8 cellular contexts compared by ENCODE assay signal in genomic region chr3:50674349-50675178, GRCh38. TPM values are rescaled to one million over a fixed set of nuclear protein-coding genes. Genes with fewer than 3 reads are reported as not detected.
DNase-seq lines count a peak whose midpoint lies in the region; ATAC-seq and TF ChIP-seq lines count a peak whose summit lies in the region.

TSS of gene DOCK3 (plus strand) at chr3:50674927. CDS start at chr3:50675264, 337 bp downstream.

- H3K4me1 Mint-ChIP-seq in activated CD4-positive, alpha-beta memory T cell treated with anti-CD3 and anti-CD28 coated beads, Interleukin-2, amount 10 ng/mL, durations not matched to agents 7 days and 5 days, result peaks cover 13% of the 10 kb centered on the region

- no peaks in the 10 kb centered on the region for H3K9me3 Mint-ChIP-seq in activated CD4-positive, alpha-beta memory T cell treated with anti-CD3 and anti-CD28 coated beads, Interleukin-2, amount 10 ng/mL, durations not matched to agents 7 days and 5 days

- H3K27ac Mint-ChIP-seq in activated CD4-positive, alpha-beta memory T cell treated with anti-CD3 and anti-CD28 coated beads, Interleukin-2, amount 10 ng/mL, durations not matched to agents 7 days and 5 days, result no peak within 1 kb of the TSS

- no peak for ATAC-seq in GM18861 (IDR thresholded peaks at IDR 0.05; ENCODE audit: unreplicated experiment)

- POLR2A ChIA-PET in activated CD4-positive, alpha-beta memory T cell treated with anti-CD3 and anti-CD28 coated beads, Interleukin-2, amount 10 ng/mL, durations not matched to agents 7 days and 5 days (lab: Charles Lee), result interaction anchor here (0.7 to 1.7 kb wide), 4 partner anchors 12 to 61 kb away, joined by 3 to 5 read pairs (median 4); no protein-coding TSS in a partner anchor

- no peak within 1 kb of the TSS for H3K4me3 ChIP-seq in NB4 (ENCODE audit: low read depth, low read length)

- CTCF ChIA-PET in activated CD4-positive, alpha-beta memory T cell treated with anti-CD3 and anti-CD28 coated beads, Interleukin-2, amount 10 ng/mL, durations not matched to agents 7 days and 5 days (lab: Charles Lee), result interaction anchor here (0.5 to 1.7 kb wide), 4 partner anchors 8 to 363 kb away, joined by 3 to 6 read pairs (median 3); no protein-coding TSS in a partner anchor

- TF ChIP-seq POLR2A in NB4 (IDR thresholded peaks at IDR 0.05; ENCODE audit: extremely low read depth, insufficient read length), result no peak

- H3K36me3 Mint-ChIP-seq in activated CD4-positive, alpha-beta memory T cell treated with anti-CD3 and anti-CD28 coated beads, Interleukin-2, amount 10 ng/mL, durations not matched to agents 7 days and 5 days (ENCODE audit: low read depth), result no peaks in the 10 kb centered on the region

- no peak for TF ChIP-seq CTCF in NB4 (IDR thresholded peaks at IDR 0.05; ENCODE audit: low read depth, low read length)

- H3K4me3 Mint-ChIP-seq in activated CD4-positive, alpha-beta memory T cell treated with anti-CD3 and anti-CD28 coated beads, Interleukin-2, amount 10 ng/mL, durations not matched to agents 7 days and 5 days, result peak within 1 kb of the TSS; percentile 66

- DNase-seq in NCI-H345 (lab: John Stamatoyannopoulos, UW), result peak; percentile 60
- no peak for DNase-seq in NCI-H345 treated with DMSO at 0.1 percent for 48 hours (lab: John Stamatoyannopoulos, UW; ENCODE audit: unreplicated experiment)
- DNase-seq in NB4 (ENCODE audit: low read depth), result peak; percentile 20
- peak; percentile 66 for DNase-seq in activated CD4-positive, alpha-beta memory T cell treated with anti-CD3 and anti-CD28 coated beads, Interleukin-2, amount 10 ng/mL, durations not matched to agents 7 days and 5 days
- peak; percentile 80 for DNase-seq in ecto neural progenitor cell (ENCODE audit: low spot score)
- peak; percentile 45 to 67 for DNase-seq in lung microvascular endothelial cell (ENCODE audit: low read depth in 2 of 2)
- DNase-seq in stimulated activated CD8-positive, alpha-beta memory T cell treated with anti-CD3 and anti-CD28 coated beads, Interleukin-12 subunit alpha, Interleukin-12 subunit beta, amount 100 ng/mL, for 24 hours (ENCODE audit: extremely low read depth), result peak; percentile 23

- peaks cover 49% of the 10 kb centered on the region for H3K27me3 Mint-ChIP-seq in activated CD4-positive, alpha-beta memory T cell treated with anti-CD3 and anti-CD28 coated beads, Interleukin-2, amount 10 ng/mL, durations not matched to agents 7 days and 5 days

RNA-seq across cellular contexts. Expression of gene DOCK3, which starts in this region (rescaled TPM):
- total RNA-seq in activated CD4-positive, alpha-beta memory T cell treated with anti-CD3 and anti-CD28 coated beads, Interleukin-2, amount 10 ng/mL, durations not matched to agents 7 days and 5 days, result 1 to 10 TPM; 1.6 to 1.7 TPM
- total RNA-seq in lung microvascular endothelial cell, result under 0.01 TPM in 1 of 2 replicates, not detected in the other

Comparison
In these comparisons a context has a peak if more than half of its experiments do, and no peak if none do; other contexts are left out.
1. Peak in DNase-seq in lung microvascular endothelial cell; RNA of the gene not detected or under 1 TPM.